ENCODE assay signal across 10 cellular contexts in genomic region chrX:139903229-139903628, GRCh38.
"Had no signal": no experiment of that assay in that cellular context is flagged by ENCODE, and none has a peak within 500 bp of the region (broad histone marks: within the 10 kb centered on the region; RNA-seq: fewer than 3 reads in every experiment).

No MANE protein-coding gene starts in this region.

- H3K4me3 ChIP-seq: GM23248, HAP-1, K562 had no signal

- FAIRE-seq: HTR-8/SVneo, K562 had no signal

- H3K9me3 Mint-ChIP-seq: HFFc6 had no signal

- H3K36me3 ChIP-seq: HAP-1 had no signal

- H3K27ac Mint-ChIP-seq: HFFc6 had no signal

- DNase-seq: GM23248, GOT3, H7, HFFc6, IMR-90, KG1 had no signal

- H3K9me3 ChIP-seq: HAP-1 had no signal

- H3K27ac ChIP-seq: GM23248 had no signal

- H3K4me3 Mint-ChIP-seq: HFFc6 had no signal

- ATAC-seq: HCT116, K562 had no signal
